9 cellular contexts compared by ENCODE assay signal in the genomic region with DNA sequence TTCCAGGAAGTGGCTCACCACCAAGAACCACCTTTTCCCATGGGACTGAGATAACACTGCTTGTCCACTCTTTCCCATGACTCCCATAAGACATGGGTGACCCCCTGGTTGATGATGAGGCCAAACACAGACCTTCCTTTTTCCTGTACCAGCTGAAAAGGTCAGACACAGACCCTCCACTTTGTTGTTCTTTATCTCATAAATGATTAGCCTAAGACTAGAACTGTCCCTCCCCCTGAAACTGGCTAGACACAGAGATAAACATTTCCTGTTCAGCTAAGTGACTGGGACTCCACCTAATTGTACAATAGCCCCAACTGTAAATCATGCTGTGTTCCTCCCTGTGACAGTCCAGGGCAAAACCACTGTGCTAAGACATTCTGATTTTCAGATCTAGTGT. TPM values are rescaled to one million over a fixed set of nuclear protein-coding genes. Genes with fewer than 3 reads are reported as not detected.
A peak's percentile ranks its signal among the peaks of the same experiment; 100 is the strongest.
DNase-seq lines count a peak whose midpoint lies in the region; ATAC-seq and TF ChIP-seq lines count a peak whose summit lies in the region.
"Had no signal": no experiment of that assay in that cellular context is flagged by ENCODE, and none has a peak within 500 bp of the region (broad histone marks: within the 10 kb centered on the region; RNA-seq: fewer than 3 reads in every experiment).

No MANE protein-coding gene starts in this region.

- H3K79me2 ChIP-seq in mammary epithelial cell (ENCODE audit: insufficient read depth, low read length): no peaks in the 10 kb centered on the region

- dilution Hi-C loops in mammary epithelial cell (cut with HindIII; ENCODE audit: low sequenced_read_pairs): no loop called here

- H2AFZ ChIP-seq in mammary epithelial cell (ENCODE audit: low read depth, low read length): no peak overlapping the region

- BruUV-seq in mammary epithelial cell (replicated peaks; lab: Mats Ljungman, UMichigan): no TSS peak

- intact Hi-C loops in mammary epithelial cell (cut with micrococcal nuclease) (no loop called here), vagina (cut with DNase I) (no loop called here)

- no peak for TF ChIP-seq POLR2A in vagina (IDR thresholded peaks at IDR 0.05)

- ATAC-seq in GM18861 (IDR thresholded peaks at IDR 0.05; ENCODE audit: unreplicated experiment) (peak; percentile 99), GM21737 (IDR thresholded peaks at IDR 0.05; ENCODE audit: unreplicated experiment) (peak; percentile 100), HG03457 (IDR thresholded peaks at IDR 0.05; ENCODE audit: unreplicated experiment) (peak; percentile 99)

- in situ Hi-C loops in mammary epithelial cell (cut with MboI; ENCODE audit: low sequenced_read_pairs in 2 of 2): no loop called here

- no peak for TF ChIP-seq CTCF in mammary epithelial cell (conservative IDR thresholded peaks at IDR 0.05 in 1 of 2, IDR thresholded peaks at IDR 0.05 in 1 of 2; ENCODE audit: extremely low read depth in 1 of 2, insufficient read depth in 1 of 2, low read depth in 1 of 2, low read length in 2 of 2)
- TF ChIP-seq CTCF in vagina (IDR thresholded peaks at IDR 0.05): no peak

- H3K9me3 ChIP-seq in mammary epithelial cell (replicated peaks; ENCODE audit: insufficient read depth, low read length) (no peaks in the 10 kb centered on the region), vagina (no peaks in the 10 kb centered on the region)

- H3K9ac ChIP-seq in mammary epithelial cell (ENCODE audit: insufficient read depth, low read length): no peak overlapping the region

- H3K36me3 ChIP-seq in mammary epithelial cell (ENCODE audit: insufficient read depth, low read length) (no peaks in the 10 kb centered on the region), vagina (no peaks in the 10 kb centered on the region)

- no peaks in the 10 kb centered on the region for H4K20me1 ChIP-seq in mammary epithelial cell (ENCODE audit: insufficient read depth, low read length)

- no peak overlapping the region for H3K27ac ChIP-seq in mammary epithelial cell (ENCODE audit: insufficient read depth, low read depth, low read length)
- no peak overlapping the region for H3K27ac ChIP-seq in vagina

- no peak overlapping the region for H3K4me3 ChIP-seq in mammary epithelial cell (replicated peaks in 1 of 3; ENCODE audit: insufficient read depth in 1 of 3, low read depth in 2 of 3, low read length in 3 of 3)
- H3K4me3 ChIP-seq in vagina: no peak overlapping the region

- no peak overlapping the region for H3K4me2 ChIP-seq in mammary epithelial cell (ENCODE audit: insufficient read depth, low read depth, low read length)

- H3K4me1 ChIP-seq in mammary epithelial cell (ENCODE audit: insufficient read depth, low read length): no peaks in the 10 kb centered on the region
- H3K4me1 ChIP-seq in vagina: no peaks in the 10 kb centered on the region

- DNase-seq in left kidney (ENCODE audit: low read depth, low spot score): peak; percentile 74
- DNase-seq in NCI-H345 (lab: John Stamatoyannopoulos, UW): no peak
- no peak for DNase-seq in mammary epithelial cell
- DNase-seq in NCI-H774 (lab: John Stamatoyannopoulos, UW): no peak
- no peak for DNase-seq in vagina (ENCODE audit: extremely low spot score in 2 of 2)
- DNase-seq: activated effector memory CD4-positive, alpha-beta T cell treated with anti-CD3 and anti-CD28 coated beads, Interleukin-2, amount 50 U/mL, for 16 hours had no signal

- CTCF ChIA-PET in mammary epithelial cell (lab: Charles Lee; ENCODE audit: low non-redundant PET): no interaction called here

- H3K27me3 ChIP-seq in mammary epithelial cell (ENCODE audit: insufficient read depth, low read length): no peaks in the 10 kb centered on the region
- H3K27me3 ChIP-seq in vagina: no peaks in the 10 kb centered on the region

RNA-seq across cellular contexts. Expression of gene NRG3, which starts 8.2 kb away (rescaled TPM):
- total RNA-seq in mammary epithelial cell (not detected), vagina (not detected)
- polyA plus RNA-seq in mammary epithelial cell: not detected
- not detected for polyA minus RNA-seq in mammary epithelial cell
